ENCODE assay signal across 8 cellular contexts in genomic region chrX:149950681-149951080, GRCh38. TPM values are rescaled to one million over a fixed set of nuclear protein-coding genes. Genes with fewer than 3 reads are reported as not detected.
DNase-seq lines count a peak whose midpoint lies in the region; ATAC-seq, FAIRE-seq and TF ChIP-seq lines count a peak whose summit lies in the region.

No MANE protein-coding gene starts in this region.

- no peak overlapping the region for H3K9ac ChIP-seq in endodermal cell (ENCODE audit: extremely low read depth, low read length, poor library complexity, severe bottlenecking)
- H3K9ac ChIP-seq in parathyroid adenoma = no peak overlapping the region

- H3K27ac Mint-ChIP-seq in endodermal cell = no peak overlapping the region

- no peak overlapping the region for H3K4me3 Mint-ChIP-seq in endodermal cell

- H3K79me2 ChIP-seq in parathyroid adenoma = no peaks in the 10 kb centered on the region

- peak; percentile 90 for FAIRE-seq in A204.1 (lab: Jason Lieb, UNC)

- H3K36me3 Mint-ChIP-seq in endodermal cell (ENCODE audit: low read depth) = peaks cover 36% of the 10 kb centered on the region

- H3K27me3 Mint-ChIP-seq in endodermal cell (ENCODE audit: insufficient read depth) = no peaks in the 10 kb centered on the region

- H3K9me3 ChIP-seq in endodermal cell (ENCODE audit: control insufficient read depth, low read length) (no peaks in the 10 kb centered on the region), parathyroid adenoma (ENCODE audit: control insufficient read depth, low read length) (no peaks in the 10 kb centered on the region)

- 79 to 86% methylated on average over 1 of the region's 1 CpG for WGBS in endodermal cell (ENCODE audit: insufficient coverage in 1 of 2, insufficient read length in 1 of 2), 2 experiments

- H3K27ac ChIP-seq in endodermal cell (ENCODE audit: low read depth, low read length) (no peak overlapping the region), parathyroid adenoma (no peak overlapping the region)

- H3K4me3 ChIP-seq in GM06990 (replicated peaks; ENCODE audit: low read depth, low read length) (no peak overlapping the region), endodermal cell (ENCODE audit: low read length) (no peak overlapping the region), parathyroid adenoma (ENCODE audit: low read depth, low read length) (no peak overlapping the region)

- H3K4me1 Mint-ChIP-seq in endodermal cell = peaks cover 9% of the 10 kb centered on the region

- ATAC-seq in activated CD4-positive, CD25-positive, alpha-beta regulatory T cell treated with anti-CD3 and anti-CD28 coated beads, Interleukin-2, amount 50 U/mL, for 24 hours = no peak
- ATAC-seq in GM18505 (IDR thresholded peaks at IDR 0.05; ENCODE audit: unreplicated experiment) = no peak

- no peaks in the 10 kb centered on the region for H3K36me3 ChIP-seq in GM06990 (ENCODE audit: control insufficient read depth, insufficient read depth, low read length)
- peaks cover 34% of the 10 kb centered on the region for H3K36me3 ChIP-seq in endodermal cell (ENCODE audit: control insufficient read depth, insufficient read depth, low read length)
- H3K36me3 ChIP-seq in parathyroid adenoma (ENCODE audit: control insufficient read depth, insufficient read depth, low read length) = no peaks in the 10 kb centered on the region

- H2AFZ ChIP-seq in parathyroid adenoma = no peak overlapping the region

- H3K4me1 ChIP-seq in endodermal cell (ENCODE audit: control insufficient read depth, insufficient read depth, low read length) (no peaks in the 10 kb centered on the region), parathyroid adenoma (peaks cover 9% of the 10 kb centered on the region)

- TF ChIP-seq POLR2A in GM18505 (IDR thresholded peaks at IDR 0.05; ENCODE audit: borderline replicate concordance, extremely low read depth, insufficient read depth, insufficient read length) = no peak

- DNase-seq in GM06990 (ENCODE audit: extremely low read depth, insufficient read length) (no peak), NCI-H460 (ENCODE audit: extremely low read depth, low read depth) (peak; percentile 35), endodermal cell (no peak)
- DNase-seq in activated T-cell treated with anti-CD3 and anti-CD28 coated beads, Interleukin-2, amount 50 U/mL, for 48 hours = no peak

- H3K4me2 ChIP-seq in parathyroid adenoma (ENCODE audit: low read length) = no peak overlapping the region

- TF ChIP-seq CTCF in GM06990 (IDR thresholded peaks at IDR 0.05; ENCODE audit: insufficient read depth, low read length, poor library complexity, severe bottlenecking) (peak; percentile 45), endodermal cell (conservative IDR thresholded peaks at IDR 0.05) (peak; percentile 55), parathyroid adenoma (IDR thresholded peaks at IDR 0.05) (peak; percentile 18)

- peaks cover 52% of the 10 kb centered on the region for H3K9me3 Mint-ChIP-seq in endodermal cell

- no peaks in the 10 kb centered on the region for H3K27me3 ChIP-seq in GM06990 (replicated peaks; ENCODE audit: control insufficient read depth, insufficient read depth, low read length)
- no peaks in the 10 kb centered on the region for H3K27me3 ChIP-seq in endodermal cell (ENCODE audit: control insufficient read depth, insufficient read depth, low read length, poor library complexity, severe bottlenecking)
- no peaks in the 10 kb centered on the region for H3K27me3 ChIP-seq in parathyroid adenoma (ENCODE audit: control insufficient read depth, insufficient read depth, low read length)

RNA-seq across cellular contexts. Expression of gene EOLA2, which starts 12.4 kb away (rescaled TPM):
- total RNA-seq in NCI-H460 (2014; rRNA removed; shearing (Covaris generic)) = 28.5 and 37.4 TPM in 2 replicates
- 21.1 and 23.0 TPM in 2 replicates for polyA plus RNA-seq in NCI-H460 (2014; cell fraction: nucleus; rRNA removed)
- 10 to 100 TPM; 24.0 to 37.1 TPM for total RNA-seq in endodermal cell
- polyA plus RNA-seq in endodermal cell (2013, experiment 1 of 2) = 28.1 TPM
- 28.3 TPM for polyA plus RNA-seq in endodermal cell (2013, experiment 2 of 2)

RNA-seq across cellular contexts. Expression of gene HSFX4, which starts 21.3 kb away (rescaled TPM):
- total RNA-seq in NCI-H460 (2014; rRNA removed; shearing (Covaris generic)) = not detected in 2 replicates
- not detected in 2 replicates for polyA plus RNA-seq in NCI-H460 (2014; cell fraction: nucleus; rRNA removed)
- total RNA-seq in endodermal cell = not detected
- not detected for polyA plus RNA-seq in endodermal cell (2013, experiment 1 of 2)
- not detected for polyA plus RNA-seq in endodermal cell (2013, experiment 2 of 2)
